In the genomic region with DNA sequence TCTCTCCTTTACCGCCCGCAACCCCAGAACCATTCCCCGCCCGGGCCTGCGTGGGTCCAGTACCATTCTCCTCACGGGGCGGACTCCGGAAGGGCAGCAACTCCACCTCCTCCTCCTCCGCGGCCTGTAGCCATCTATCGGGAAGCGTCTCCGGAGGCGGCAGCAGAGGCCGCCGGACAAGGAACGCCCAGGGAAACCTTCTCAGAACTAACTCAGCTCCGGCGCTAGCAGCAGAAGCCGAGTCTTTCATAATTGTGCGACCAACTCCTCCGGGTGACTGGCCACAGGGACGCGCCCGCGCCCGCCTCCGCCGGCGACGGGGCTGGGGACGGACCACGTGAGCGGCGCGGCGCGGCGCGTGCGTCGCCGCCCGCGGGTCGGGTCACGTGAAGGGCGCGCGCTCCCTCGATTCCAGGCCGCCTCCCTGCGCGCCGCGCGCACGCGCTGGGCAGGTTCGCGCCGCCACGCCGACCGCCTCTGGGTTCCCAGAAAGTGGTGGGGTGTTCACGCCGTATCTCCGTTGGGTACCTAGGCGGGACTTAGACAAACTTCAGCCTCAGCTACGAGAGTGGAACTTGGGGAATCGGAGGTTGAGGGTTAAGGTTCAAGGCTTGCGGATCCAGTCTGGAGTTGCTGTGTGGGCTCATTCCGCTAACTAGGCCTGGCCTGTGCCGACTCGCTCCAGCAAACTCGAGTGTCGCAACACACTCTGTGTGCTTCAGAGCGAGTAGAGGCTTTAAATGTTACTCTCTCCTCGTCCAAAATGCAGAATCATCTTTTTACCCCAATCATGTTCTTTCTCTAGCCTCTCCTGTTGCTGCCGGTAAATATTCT, we compare ENCODE assay signal across 8 cellular contexts. TPM values are rescaled to one million over a fixed set of nuclear protein-coding genes. Genes with fewer than 3 reads are reported as not detected.
A peak's percentile ranks its signal among the peaks of the same experiment; 100 is the strongest.
DNase-seq lines count a peak whose midpoint lies in the region; ATAC-seq, FAIRE-seq and TF ChIP-seq lines count a peak whose summit lies in the region.

A gene with protein sequence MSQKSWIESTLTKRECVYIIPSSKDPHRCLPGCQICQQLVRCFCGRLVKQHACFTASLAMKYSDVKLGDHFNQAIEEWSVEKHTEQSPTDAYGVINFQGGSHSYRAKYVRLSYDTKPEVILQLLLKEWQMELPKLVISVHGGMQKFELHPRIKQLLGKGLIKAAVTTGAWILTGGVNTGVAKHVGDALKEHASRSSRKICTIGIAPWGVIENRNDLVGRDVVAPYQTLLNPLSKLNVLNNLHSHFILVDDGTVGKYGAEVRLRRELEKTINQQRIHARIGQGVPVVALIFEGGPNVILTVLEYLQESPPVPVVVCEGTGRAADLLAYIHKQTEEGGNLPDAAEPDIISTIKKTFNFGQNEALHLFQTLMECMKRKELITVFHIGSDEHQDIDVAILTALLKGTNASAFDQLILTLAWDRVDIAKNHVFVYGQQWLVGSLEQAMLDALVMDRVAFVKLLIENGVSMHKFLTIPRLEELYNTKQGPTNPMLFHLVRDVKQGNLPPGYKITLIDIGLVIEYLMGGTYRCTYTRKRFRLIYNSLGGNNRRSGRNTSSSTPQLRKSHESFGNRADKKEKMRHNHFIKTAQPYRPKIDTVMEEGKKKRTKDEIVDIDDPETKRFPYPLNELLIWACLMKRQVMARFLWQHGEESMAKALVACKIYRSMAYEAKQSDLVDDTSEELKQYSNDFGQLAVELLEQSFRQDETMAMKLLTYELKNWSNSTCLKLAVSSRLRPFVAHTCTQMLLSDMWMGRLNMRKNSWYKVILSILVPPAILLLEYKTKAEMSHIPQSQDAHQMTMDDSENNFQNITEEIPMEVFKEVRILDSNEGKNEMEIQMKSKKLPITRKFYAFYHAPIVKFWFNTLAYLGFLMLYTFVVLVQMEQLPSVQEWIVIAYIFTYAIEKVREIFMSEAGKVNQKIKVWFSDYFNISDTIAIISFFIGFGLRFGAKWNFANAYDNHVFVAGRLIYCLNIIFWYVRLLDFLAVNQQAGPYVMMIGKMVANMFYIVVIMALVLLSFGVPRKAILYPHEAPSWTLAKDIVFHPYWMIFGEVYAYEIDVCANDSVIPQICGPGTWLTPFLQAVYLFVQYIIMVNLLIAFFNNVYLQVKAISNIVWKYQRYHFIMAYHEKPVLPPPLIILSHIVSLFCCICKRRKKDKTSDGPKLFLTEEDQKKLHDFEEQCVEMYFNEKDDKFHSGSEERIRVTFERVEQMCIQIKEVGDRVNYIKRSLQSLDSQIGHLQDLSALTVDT (N-terminal part only) (minus strand): TSS at position 330 of the 834 bp plus-strand sequence. CDS start 264 bp downstream, at position 66.

- H3K27me3 ChIP-seq in BE2C = no peaks in the 10 kb centered on the region
- no peaks in the 10 kb centered on the region for H3K27me3 ChIP-seq in left lung

- no peak for FAIRE-seq in GM19239 (lab: Jason Lieb, UNC)

- peak; percentile 80 for ATAC-seq in HG03442 (IDR thresholded peaks at IDR 0.05; ENCODE audit: unreplicated experiment)
- ATAC-seq in left lung = peak; percentile 93

- H3K9me3 ChIP-seq in BE2C (no peaks in the 10 kb centered on the region), left lung (no peaks in the 10 kb centered on the region)

- DNase-seq in BE2C (peak; percentile 91), GM19239 (ENCODE audit: insufficient read length, low spot score) (peak; percentile 81), NCI-H69 (lab: John Stamatoyannopoulos, UW) (peak; percentile 97), dedifferentiated amniotic fluid mesenchymal stem cell (ENCODE audit: extremely low spot score) (peak; percentile 64), left lung (peak; percentile 91 to 98)
- DNase-seq in activated CD4-positive, alpha-beta T cell treated with anti-CD3 and anti-CD28 coated beads, Interleukin-2, amount 50 U/mL, for 1 hour = peak; percentile 85
- DNase-seq in stimulated activated CD4-positive, alpha-beta T cell treated with anti-CD3 and anti-CD28 coated beads, Interleukin-2, amount 100 ng/mL, for 48 hours = peak; percentile 83 to 88

- intact Hi-C loops in left lung (cut with DNase I) = loop anchor here in 1 of 2 donors (10.0 kb wide), 1 partner anchor 78 kb away; a partner anchor contains a TSS

- H3K4me3 ChIP-seq in BE2C (ENCODE audit: low read depth, low read length) (peak within 1 kb of the TSS; percentile 97), left lung (peak within 1 kb of the TSS; percentile 75 to 85)

- H3K36me3 ChIP-seq in BE2C (peaks cover 17% of the 10 kb centered on the region), left lung (no peaks in the 10 kb centered on the region)

- TF ChIP-seq CTCF in BE2C (IDR thresholded peaks at IDR 0.05; ENCODE audit: low read depth, low read length) = 0 out of 2 replicates have a peak, but pooled peaks have one; percentile 2
- no peak for TF ChIP-seq CTCF in left lung (IDR thresholded peaks at IDR 0.05)

- H3K4me1 ChIP-seq in BE2C (no peaks in the 10 kb centered on the region), left lung (peaks cover 0 to 39% of the 10 kb centered on the region in 2 donors)

- H3K27ac ChIP-seq in left lung = peak within 1 kb of the TSS; percentile 90 to 97

RNA-seq across cellular contexts. Expression of the gene that starts here (rescaled TPM):
- 10.3 TPM for polyA plus RNA-seq in BE2C (2012; ENCODE audit: insufficient read depth, insufficient read length, low read depth)
- 10 to 100 TPM; 30.6 to 47.6 TPM for total RNA-seq in left lung

Comparison
In these comparisons a context has a peak if more than half of its experiments do, and no peak if none do; other contexts are left out.
1. Peak in every context shown above with its lines: DNase-seq, ATAC-seq, H3K4me3 ChIP-seq and H3K27ac ChIP-seq.